ENCODE assay signal across 8 cellular contexts in the genomic region with DNA sequence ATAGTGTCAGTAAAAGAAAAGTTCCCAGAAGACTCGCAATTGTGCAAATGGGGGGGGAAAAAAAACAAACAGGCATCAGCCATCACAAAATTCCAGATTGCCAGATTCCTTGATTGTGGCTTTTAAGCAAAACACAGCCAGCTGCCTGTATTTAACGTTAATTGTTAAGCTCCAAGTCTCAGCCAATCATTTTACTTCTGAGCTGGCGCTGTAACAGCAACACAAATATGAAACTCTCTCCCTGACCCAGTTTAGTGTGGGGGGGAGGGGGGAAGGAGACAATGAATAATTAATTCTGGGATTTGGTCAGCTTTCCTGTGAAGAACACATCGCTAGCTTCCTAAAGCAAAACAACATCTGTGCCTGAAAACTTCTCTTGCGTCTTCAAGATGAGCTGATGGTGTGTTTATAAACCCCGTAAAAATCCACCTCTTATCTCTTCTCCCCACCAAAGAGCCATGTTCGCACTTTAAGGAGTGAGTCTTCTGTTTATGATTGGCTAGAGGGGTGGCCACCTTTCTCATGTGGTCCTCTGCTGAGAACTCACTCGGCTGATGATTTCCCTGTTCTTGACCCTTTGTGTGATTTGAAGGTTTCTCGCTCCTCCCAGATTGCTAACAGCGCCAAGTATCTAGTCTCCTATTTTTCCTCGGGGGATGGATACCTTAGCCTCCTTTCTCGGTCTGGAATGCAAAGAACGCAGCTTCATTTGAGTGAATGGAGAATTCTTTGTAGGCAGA.
DNase-seq lines count a peak whose midpoint lies in the region; ATAC-seq and TF ChIP-seq lines count a peak whose summit lies in the region.

No MANE protein-coding gene starts in this region.

- ATAC-seq in GM19467 (IDR thresholded peaks at IDR 0.05; ENCODE audit: unreplicated experiment) (no peak), HG03139 (IDR thresholded peaks at IDR 0.05; ENCODE audit: unreplicated experiment) (no peak)

- H3K9me3 Mint-ChIP-seq in activated naive CD8-positive, alpha-beta T cell (ENCODE audit: low read depth): no peaks in the 10 kb centered on the region

- H3K27ac ChIP-seq in HEK293 (ENCODE audit: extremely low read depth, low read depth, low read length) (no peak overlapping the region; the same call in 1 of the 2 replicates), RWPE1 (no peak overlapping the region)

- H3K36me3 ChIP-seq in HEK293 (ENCODE audit: control insufficient read depth in 2 of 2, insufficient read depth in 1 of 2, low read length in 2 of 2): no peaks in the 10 kb centered on the region

- no peaks in the 10 kb centered on the region; the same call in 1 of the 2 replicates for H3K4me1 ChIP-seq in HEK293 (ENCODE audit: control insufficient read depth, insufficient read depth, low read length)

- H3K27me3 Mint-ChIP-seq in activated naive CD8-positive, alpha-beta T cell: peaks cover 31% of the 10 kb centered on the region

- peak overlapping the region; percentile 46 for H3K4me3 ChIP-seq in HEK293 (ENCODE audit: low read depth, low read length)
- peak overlapping the region; percentile 25 for H3K4me3 ChIP-seq in iPS-11a (ENCODE audit: low read depth, low read length)
- peak overlapping the region; percentile 20 for H3K4me3 ChIP-seq in skeletal muscle cell (ENCODE audit: low read depth, low read length)

- no peaks in the 10 kb centered on the region for H3K36me3 Mint-ChIP-seq in activated naive CD8-positive, alpha-beta T cell

- peaks cover 10% of the 10 kb centered on the region for H3K4me1 Mint-ChIP-seq in activated naive CD8-positive, alpha-beta T cell (ENCODE audit: low read depth)

- no peak for DNase-seq in skeletal muscle cell (ENCODE audit: low read depth)
- no peak for DNase-seq in RWPE1 (ENCODE audit: low spot score)
- DNase-seq in activated CD4-positive, CD25-positive, alpha-beta regulatory T cell (lab: John Stamatoyannopoulos, UW): no peak

- H3K4me3 Mint-ChIP-seq in activated naive CD8-positive, alpha-beta T cell: peak overlapping the region; percentile 76

- H3K27ac Mint-ChIP-seq in activated naive CD8-positive, alpha-beta T cell: no peak overlapping the region

- H3K9me3 ChIP-seq in HEK293 (ENCODE audit: control insufficient read depth, insufficient read depth, low read depth, low read length): no peaks in the 10 kb centered on the region

- TF ChIP-seq CTCF in HEK293 (tag by site-specific recombination; IDR thresholded peaks at IDR 0.05) (no peak), RWPE1 (conservative IDR thresholded peaks at IDR 0.05; ENCODE audit: low read depth) (no peak)

- CTCF ChIA-PET in HEK293 (lab: Yijun Ruan, JAX): interaction anchor here (0.6 to 3.0 kb wide), 28 partner anchors 11 to 1932 kb away, joined by 3 to 38 read pairs (median 4); a partner anchor contains a TSS
- CTCF ChIA-PET in RWPE1 (lab: Yijun Ruan, JAX): interaction anchor here (0.6 to 2.9 kb wide), 11 partner anchors 9 to 808 kb away, joined by 3 to 24 read pairs (median 3); no protein-coding TSS in a partner anchor

- POLR2A ChIA-PET in HEK293 (lab: Yijun Ruan, JAX) (interaction anchor here (0.5 to 2.4 kb wide), 5 partner anchors 81 to 325 kb away, joined by 3 to 12 read pairs (median 4); a partner anchor contains a TSS), RWPE1 (lab: Yijun Ruan, JAX; ENCODE audit: low non-redundant PET) (interaction anchor here (0.6 kb wide), 1 partner anchor 1348 kb away, joined by 3 read pairs; no protein-coding TSS in a partner anchor)

TF ChIP-seq in HEK293, 187 proteins besides CTCF, POLR2A, EP300 and RAD21:
- TF ChIP-seq, protein P1, sequence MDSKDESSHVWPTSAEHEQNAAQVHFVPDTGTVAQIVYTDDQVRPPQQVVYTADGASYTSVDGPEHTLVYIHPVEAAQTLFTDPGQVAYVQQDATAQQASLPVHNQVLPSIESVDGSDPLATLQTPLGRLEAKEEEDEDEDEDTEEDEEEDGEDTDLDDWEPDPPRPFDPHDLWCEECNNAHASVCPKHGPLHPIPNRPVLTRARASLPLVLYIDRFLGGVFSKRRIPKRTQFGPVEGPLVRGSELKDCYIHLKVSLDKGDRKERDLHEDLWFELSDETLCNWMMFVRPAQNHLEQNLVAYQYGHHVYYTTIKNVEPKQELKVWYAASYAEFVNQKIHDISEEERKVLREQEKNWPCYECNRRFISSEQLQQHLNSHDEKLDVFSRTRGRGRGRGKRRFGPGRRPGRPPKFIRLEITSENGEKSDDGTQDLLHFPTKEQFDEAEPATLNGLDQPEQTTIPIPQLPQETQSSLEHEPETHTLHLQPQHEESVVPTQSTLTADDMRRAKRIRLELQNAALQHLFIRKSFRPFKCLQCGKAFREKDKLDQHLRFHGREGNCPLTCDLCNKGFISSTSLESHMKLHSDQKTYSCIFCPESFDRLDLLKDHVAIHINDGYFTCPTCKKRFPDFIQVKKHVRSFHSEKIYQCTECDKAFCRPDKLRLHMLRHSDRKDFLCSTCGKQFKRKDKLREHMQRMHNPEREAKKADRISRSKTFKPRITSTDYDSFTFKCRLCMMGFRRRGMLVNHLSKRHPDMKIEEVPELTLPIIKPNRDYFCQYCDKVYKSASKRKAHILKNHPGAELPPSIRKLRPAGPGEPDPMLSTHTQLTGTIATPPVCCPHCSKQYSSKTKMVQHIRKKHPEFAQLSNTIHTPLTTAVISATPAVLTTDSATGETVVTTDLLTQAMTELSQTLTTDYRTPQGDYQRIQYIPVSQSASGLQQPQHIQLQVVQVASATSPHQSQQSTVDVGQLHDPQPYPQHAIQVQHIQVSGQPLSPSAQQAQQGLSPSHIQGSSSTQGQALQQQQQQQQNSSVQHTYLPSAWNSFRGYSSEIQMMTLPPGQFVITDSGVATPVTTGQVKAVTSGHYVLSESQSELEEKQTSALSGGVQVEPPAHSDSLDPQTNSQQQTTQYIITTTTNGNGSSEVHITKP (tag by site-specific recombination; IDR thresholded peaks at IDR 0.05): peak; percentile 95
- TF ChIP-seq ZSCAN30 (tag by site-specific recombination; IDR thresholded peaks at IDR 0.05): no peak
- peak; percentile 86 for TF ChIP-seq ZNF335 (tag by site-specific recombination; conservative IDR thresholded peaks at IDR 0.05)
